In genomic region chr1:204520834-204521709, GRCh38 we compare ENCODE assay signal across 9 cellular contexts. TPM values are rescaled to one million over a fixed set of nuclear protein-coding genes. Genes with fewer than 3 reads are reported as not detected.
DNase-seq lines count a peak whose midpoint lies in the region; ATAC-seq, FAIRE-seq and TF ChIP-seq lines count a peak whose summit lies in the region.
"Had no signal": no experiment of that assay in that cellular context is flagged by ENCODE, and none has a peak within 500 bp of the region (broad histone marks: within the 10 kb centered on the region; RNA-seq: fewer than 3 reads in every experiment).

No MANE protein-coding gene starts in this region.

- POLR2A ChIA-PET in K562 (lab: Yijun Ruan, JAX) = interaction anchor here (0.8 to 1.7 kb wide), 4 partner anchors 10 to 119 kb away, joined by 3 to 9 read pairs (median 4); no protein-coding TSS in a partner anchor

- DNase-seq in CD4-positive, CD25-positive, alpha-beta regulatory T cell = peak; percentile 66 to 93 (median 81)
- peak in 2 of 4 experiments; percentile 22 to 50 for DNase-seq in K562 (ENCODE audit: extremely low read depth in 1 of 4, low spot score in 3 of 4)
- no peak for DNase-seq in sciatic nerve (ENCODE audit: low spot score)
- no peak for DNase-seq in sigmoid colon
- DNase-seq in NCI-H524 treated with DMSO at 0.1 percent for 48 hours (lab: John Stamatoyannopoulos, UW) = no peak

- H3K36me3 ChIP-seq in CD4-positive, CD25-positive, alpha-beta regulatory T cell (ENCODE audit: control insufficient read depth, insufficient read depth, low read length) = peaks cover 28% of the 10 kb centered on the region
- H3K36me3 ChIP-seq in K562 (ENCODE audit: control insufficient read depth, insufficient read depth, low read length) (peaks cover 71% of the 10 kb centered on the region), sigmoid colon (peaks cover 0 to 20% (median 5%) of the 10 kb centered on the region in 4 donors)

- peak overlapping the region; percentile 88 to 98 (median 94) for H3K27ac Mint-ChIP-seq in CD4-positive, CD25-positive, alpha-beta regulatory T cell

- CTCF ChIA-PET in K562 (lab: Yijun Ruan, JAX; ENCODE audit: low intra/inter-chr PET ratio) = no interaction called here

- TF ChIP-seq EP300 in K562 (IDR thresholded peaks at IDR 0.05; ENCODE audit: low read length) (0 out of 2 replicates have a peak, but pooled peaks have one; percentile 19), sigmoid colon (IDR thresholded peaks at IDR 0.05) (no peak)

- peaks cover 2 to 4% of the 10 kb centered on the region in 2 experiments for H3K9me3 ChIP-seq in CD4-positive, CD25-positive, alpha-beta regulatory T cell (ENCODE audit: control insufficient read depth in 2 of 2, low read length in 2 of 2)
- H3K9me3 ChIP-seq in K562 (replicated peaks; ENCODE audit: control insufficient read depth, insufficient read depth, low read depth, low read length) = peaks cover 6% of the 10 kb centered on the region; the same call in 1 of the 2 replicates
- no peaks in the 10 kb centered on the region for H3K9me3 ChIP-seq in sigmoid colon

- intact Hi-C loops in K562 (cut with micrococcal nuclease) = no loop called here
- intact Hi-C loops in sciatic nerve (cut with DNase I) = no loop called here
- intact Hi-C loops in sigmoid colon (cut with DNase I) = no loop called here

- no peak overlapping the region for H2AFZ ChIP-seq in K562 (ENCODE audit: low read depth, low read length)

- peaks cover 16% of the 10 kb centered on the region; the same call in 1 of the 2 replicates for H4K20me1 ChIP-seq in K562 (replicated peaks; ENCODE audit: control insufficient read depth, insufficient read depth, low read length)

- H3K9me1 ChIP-seq in K562 (ENCODE audit: control insufficient read depth, insufficient read depth, low read length) = peaks cover 3% of the 10 kb centered on the region

- peaks cover 16 to 75% (median 50%) of the 10 kb centered on the region in 4 donors for H3K4me1 Mint-ChIP-seq in CD4-positive, CD25-positive, alpha-beta regulatory T cell

- WGBS in K562 (ENCODE audit: insufficient coverage, low coverage, missing lambda C conversion rate) = 27% methylated on average over 5 of the region's 5 CpGs
- 44 to 68% methylated on average over 5 of the region's 5 CpGs for WGBS in sigmoid colon, 2 donors

- peak; percentile 70 to 74 for ATAC-seq in CD4-positive, CD25-positive, alpha-beta regulatory T cell (ENCODE audit: low read depth in 2 of 2)
- ATAC-seq in GM19035 (IDR thresholded peaks at IDR 0.05; ENCODE audit: unreplicated experiment) (peak; percentile 47), HG03354 (IDR thresholded peaks at IDR 0.05; ENCODE audit: poor library complexity, severe bottlenecking, unreplicated experiment) (peak; percentile 55), K562 (no peak), sciatic nerve (peak; percentile 6)
- ATAC-seq: HCT116 had no signal

- in situ Hi-C loops in K562 (cut with MboI) = no loop called here

- TF ChIP-seq RAD21 in K562 (CRISPR knock-in tag; conservative IDR thresholded peaks at IDR 0.05 in 1 of 2, IDR thresholded peaks at IDR 0.05 in 1 of 2) = no peak

- H3K4me3 Mint-ChIP-seq in CD4-positive, CD25-positive, alpha-beta regulatory T cell = peak overlapping the region; percentile 5 to 84 (median 78)

- no peak for TF ChIP-seq CTCF in K562 (IDR thresholded peaks at IDR 0.05 in 2 of 3, conservative IDR thresholded peaks at IDR 0.05 in 1 of 3; ENCODE audit: insufficient read depth in 2 of 3, low read depth in 1 of 3, low read length in 3 of 3)
- TF ChIP-seq CTCF in sigmoid colon (IDR thresholded peaks at IDR 0.05) = no peak

- peak overlapping the region; percentile 88 for H3K27ac ChIP-seq in CD4-positive, CD25-positive, alpha-beta regulatory T cell (ENCODE audit: insufficient read depth, low read length, poor library complexity, severe bottlenecking)
- H3K27ac ChIP-seq in K562 (ENCODE audit: extremely low read depth, low read depth, low read length) = peak overlapping the region; percentile 15; the same call in 1 of the 3 replicates
- H3K27ac ChIP-seq in sigmoid colon = peak overlapping the region in 1 of 4 donors; percentile 30

- TF ChIP-seq POLR2A in Raji (IDR thresholded peaks at IDR 0.05; ENCODE audit: insufficient read depth, low read depth, low read length) = peak; percentile 39; the same call in 1 of the 2 replicates
- no peak for TF ChIP-seq POLR2A in K562 (conservative IDR thresholded peaks at IDR 0.05)
- no peak for TF ChIP-seq POLR2A in sigmoid colon (IDR thresholded peaks at IDR 0.05)

- no TSS peak for BruUV-seq in K562 (replicated peaks; lab: Mats Ljungman, UMichigan)

- 0 out of 4 replicates have a peak overlapping the region, but pooled peaks of 1 of the 2 experiments have one; percentile 15 for H3K9ac ChIP-seq in K562 (ENCODE audit: insufficient read depth in 1 of 2, low read depth in 2 of 2, low read length in 2 of 2)

- H3K27me3 ChIP-seq in CD4-positive, CD25-positive, alpha-beta regulatory T cell (ENCODE audit: control insufficient read depth, insufficient read depth, low read length) = no peaks in the 10 kb centered on the region
- no peaks in the 10 kb centered on the region for H3K27me3 ChIP-seq in K562 (ENCODE audit: control insufficient read depth in 2 of 2, insufficient read depth in 2 of 2, low read length in 2 of 2)
- no peaks in the 10 kb centered on the region for H3K27me3 ChIP-seq in sigmoid colon

- H3K27me3 Mint-ChIP-seq in CD4-positive, CD25-positive, alpha-beta regulatory T cell = no peaks in the 10 kb centered on the region

- H3K36me3 Mint-ChIP-seq in CD4-positive, CD25-positive, alpha-beta regulatory T cell = peaks cover 35% of the 10 kb centered on the region

- peaks cover 0 to 8% (median 4%) of the 10 kb centered on the region in 7 donors for H3K9me3 Mint-ChIP-seq in CD4-positive, CD25-positive, alpha-beta regulatory T cell

- H3K4me2 ChIP-seq in K562 (ENCODE audit: insufficient read depth, low read length) = peak overlapping the region; percentile 15; the same call in 1 of the 2 replicates

- peaks cover 72% of the 10 kb centered on the region for H3K4me1 ChIP-seq in CD4-positive, CD25-positive, alpha-beta regulatory T cell (ENCODE audit: control insufficient read depth, insufficient read depth, low read length, poor library complexity, severe bottlenecking)
- H3K4me1 ChIP-seq in K562 (replicated peaks in 1 of 2; ENCODE audit: control insufficient read depth in 2 of 2, insufficient read depth in 2 of 2, low read length in 2 of 2) = peaks cover 36 to 39% of the 10 kb centered on the region in 2 experiments
- H3K4me1 ChIP-seq in sigmoid colon = peaks cover 0 to 43% (median 29%) of the 10 kb centered on the region in 4 donors

- H3K4me3 ChIP-seq in CD4-positive, CD25-positive, alpha-beta regulatory T cell (ENCODE audit: low read depth, low read length) = peak overlapping the region; percentile 84
- no peak overlapping the region for H3K4me3 ChIP-seq in K562
- no peak overlapping the region for H3K4me3 ChIP-seq in sigmoid colon

- FAIRE-seq in K562 (lab: Jason Lieb, UNC) = no peak

- peaks cover 90% of the 10 kb centered on the region for H3K79me2 ChIP-seq in K562 (ENCODE audit: control insufficient read depth, insufficient read depth, low read length)

RNA-seq across cellular contexts. Expression of gene MDM4, which starts 4.9 kb away (rescaled TPM):
- 263 TPM for total RNA-seq in CD4-positive, CD25-positive, alpha-beta regulatory T cell
- polyA plus RNA-seq in CD4-positive, CD25-positive, alpha-beta regulatory T cell = 10 to 100 TPM; 10.0 to 20.0 (median 11.3) TPM
- total RNA-seq in K562 (2011; cell fraction: chromatin; rRNA removed; ENCODE audit: low replicate concordance) = 237 and 644 TPM in 2 replicates
- total RNA-seq in K562 (2011; cell fraction: nucleolus; rRNA removed) = 117 and 136 TPM in 2 replicates
- 249 and 386 TPM in 2 replicates for total RNA-seq in K562 (2011; cell fraction: nucleoplasm; rRNA removed)
- total RNA-seq in K562 (2014; rRNA removed) (21.2 and 24.6 TPM in 2 replicates), K562 (2014; rRNA removed; fragmentation: Illumina TruSeq; extraction: Trizol) (40.6 and 53.0 TPM in 2 replicates), K562 (2015; rRNA removed; fragmentation: Illumina TruSeq; extraction: Trizol) (32.2 and 33.4 TPM in 2 replicates), K562 (2021) (55.9 and 61.7 TPM in 2 replicates), sciatic nerve (157 TPM), sigmoid colon (10 to 100 TPM; 48.2 to 82.0 (median 53.1) TPM)
- polyA plus RNA-seq in K562 (2011; rRNA removed) (41.2 and 46.7 TPM in 2 replicates), K562 (2014; fragmentation: Illumina TruSeq; extraction: Trizol) (10.0 TPM in 2 replicates), K562 (2014; fragmentation: Nextera tagmentation; extraction: Ambion mirVana) (10 to 100 TPM in 1 of 2 experiments, 1 to 10 TPM in 1; 3.3 to 11.1 TPM), K562 (2014; rRNA removed) (17.9 and 22.6 TPM in 2 replicates), sigmoid colon (10 to 100 TPM in 1 of 3 donors, 1 to 10 TPM in 2; 1.2 to 14.9 (median 1.8) TPM)
- 5.9 and 16.5 TPM in 2 replicates for polyA plus RNA-seq in K562 (2011; cell fraction: cytosol; rRNA removed)
- 63.1 and 81.2 TPM in 2 replicates for polyA plus RNA-seq in K562 (2011; cell fraction: nucleus; rRNA removed)
- polyA plus RNA-seq in K562 (2012) = 5.2 and 7.5 TPM in 2 replicates
- 171 and 249 TPM in 2 replicates for polyA minus RNA-seq in K562 (2011; rRNA and poly(A)+ RNA removed)
- polyA minus RNA-seq in K562 (2011; cell fraction: cytosol; rRNA and poly(A)+ RNA removed) = 15.7 and 26.6 TPM in 2 replicates
- 120 and 165 TPM in 2 replicates for polyA minus RNA-seq in K562 (2011; cell fraction: nucleus; rRNA and poly(A)+ RNA removed)

RNA-seq across cellular contexts. Expression of gene PIK3C2B, which starts 26.5 kb away (rescaled TPM):
- 39.5 TPM for total RNA-seq in CD4-positive, CD25-positive, alpha-beta regulatory T cell
- polyA plus RNA-seq in CD4-positive, CD25-positive, alpha-beta regulatory T cell = 1 to 10 TPM in 3 of 4 donors, under 1 TPM in 1; 0.90 to 2.2 (median 1.5) TPM
- total RNA-seq in K562 (2011; cell fraction: chromatin; rRNA removed; ENCODE audit: low replicate concordance) = 1.7 and 12.0 TPM in 2 replicates
- total RNA-seq in K562 (2011; cell fraction: nucleolus; rRNA removed) = 2.2 and 6.7 TPM in 2 replicates
- total RNA-seq in K562 (2011; cell fraction: nucleoplasm; rRNA removed) = 2.1 and 2.4 TPM in 2 replicates
- 0.95 and 1.6 TPM in 2 replicates for total RNA-seq in K562 (2014; rRNA removed)
- total RNA-seq in K562 (2014; rRNA removed; fragmentation: Illumina TruSeq; extraction: Trizol) = 0.61 and 0.62 TPM in 2 replicates
- 0.34 and 0.72 TPM in 2 replicates for total RNA-seq in K562 (2015; rRNA removed; fragmentation: Illumina TruSeq; extraction: Trizol)
- total RNA-seq in K562 (2021) = 1.8 and 2.9 TPM in 2 replicates
- polyA plus RNA-seq in K562 (2011; rRNA removed) = 1.1 and 4.0 TPM in 2 replicates
- 2.0 and 3.0 TPM in 2 replicates for polyA plus RNA-seq in K562 (2011; cell fraction: cytosol; rRNA removed)
- polyA plus RNA-seq in K562 (2011; cell fraction: nucleus; rRNA removed) = 3.8 and 3.9 TPM in 2 replicates
- 1.4 and 2.8 TPM in 2 replicates for polyA plus RNA-seq in K562 (2012)
- 0.55 and 0.82 TPM in 2 replicates for polyA plus RNA-seq in K562 (2014; fragmentation: Illumina TruSeq; extraction: Trizol)
- polyA plus RNA-seq in K562 (2014; fragmentation: Nextera tagmentation; extraction: Ambion mirVana) = under 1 TPM; 0.10 to 0.27 TPM
- polyA plus RNA-seq in K562 (2014; rRNA removed) = 0.27 and 0.65 TPM in 2 replicates
- 3.3 and 3.9 TPM in 2 replicates for polyA minus RNA-seq in K562 (2011; rRNA and poly(A)+ RNA removed)
- polyA minus RNA-seq in K562 (2011; cell fraction: cytosol; rRNA and poly(A)+ RNA removed) = 2.7 and 7.7 TPM in 2 replicates
- 3.1 and 6.1 TPM in 2 replicates for polyA minus RNA-seq in K562 (2011; cell fraction: nucleus; rRNA and poly(A)+ RNA removed)
- total RNA-seq in sciatic nerve = 52.2 TPM
- total RNA-seq in sigmoid colon = 10 to 100 TPM in 3 of 4 donors, 1 to 10 TPM in 1; 9.2 to 29.9 (median 16.0) TPM
- 10 to 100 TPM; 11.4 to 47.6 (median 17.1) TPM for polyA plus RNA-seq in sigmoid colon

Comparison
In these comparisons a context has a peak if more than half of its experiments do, and no peak if none do; other contexts are left out.
1. DNase-seq: peak in CD4-positive, CD25-positive, alpha-beta regulatory T cell (3 of 3); none in sciatic nerve (single experiment), sigmoid colon (single experiment) and NCI-H524 treated with DMSO at 0.1 percent for 48 hours (single experiment).